14 cellular contexts compared by ENCODE assay signal in the genomic region with DNA sequence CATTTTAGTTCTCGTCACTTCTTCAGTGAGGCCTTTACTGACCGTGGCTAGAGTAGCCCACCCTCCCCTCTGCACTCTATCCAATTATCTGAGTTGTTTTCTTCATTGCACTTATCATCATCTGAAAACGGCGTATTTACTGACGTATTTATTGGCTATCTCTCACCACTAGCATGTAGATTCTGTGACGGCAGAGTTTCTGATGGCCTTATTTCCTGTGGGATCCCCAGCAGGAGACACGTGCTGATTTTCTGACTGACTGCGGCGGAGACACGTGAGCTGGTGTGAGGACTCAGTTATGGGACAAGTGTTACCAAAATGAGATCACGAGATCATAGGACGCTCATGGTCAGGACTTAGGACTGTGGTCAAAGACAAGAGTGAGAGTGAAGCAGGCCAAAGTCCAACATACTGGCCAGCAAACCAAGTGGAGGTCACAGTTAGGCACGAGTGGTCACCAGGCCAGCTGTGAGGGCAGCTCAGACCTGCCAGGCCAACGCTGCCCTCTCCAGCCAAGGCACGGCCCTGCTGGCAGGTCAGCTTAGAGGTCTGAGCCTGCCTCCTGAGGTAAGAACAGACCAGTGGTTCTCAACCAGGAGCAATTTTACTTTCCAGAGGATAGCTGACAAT. TPM values are rescaled to one million over a fixed set of nuclear protein-coding genes. Genes with fewer than 3 reads are reported as not detected.
DNase-seq lines count a peak whose midpoint lies in the region; ATAC-seq and TF ChIP-seq lines count a peak whose summit lies in the region.
"Had no signal": no experiment of that assay in that cellular context is flagged by ENCODE, and none has a peak within 500 bp of the region (broad histone marks: within the 10 kb centered on the region; RNA-seq: fewer than 3 reads in every experiment).

No MANE protein-coding gene starts in this region.

- DNase-seq in endodermal cell = peak; percentile 51
- no peak for DNase-seq in aorta
- DNase-seq in GM10266 (ENCODE audit: extremely low spot score) = no peak
- DNase-seq: Calu3, DND-41, GDM1, H7, IMR-90, KG1 had no signal

- H3K36me3 Mint-ChIP-seq in endodermal cell (ENCODE audit: low read depth) = peaks cover 3% of the 10 kb centered on the region

- H3K9ac ChIP-seq in endodermal cell (ENCODE audit: extremely low read depth, low read length, poor library complexity, severe bottlenecking) (no peak overlapping the region), liver (ENCODE audit: low read depth in 1 of 2, low read length in 2 of 2) (peak overlapping the region in 1 of 2 donors; percentile 88)

- no peak overlapping the region for H3K4me3 ChIP-seq in endodermal cell (ENCODE audit: low read length)
- H3K4me3 ChIP-seq in liver (ENCODE audit: low read depth in 1 of 3, low read length in 3 of 3) = no peak overlapping the region
- no peak overlapping the region for H3K4me3 ChIP-seq in aorta (ENCODE audit: low read length in 2 of 2)

- H3K9me3 ChIP-seq in endodermal cell (ENCODE audit: control insufficient read depth, low read length) (peaks cover 15% of the 10 kb centered on the region), liver (ENCODE audit: control insufficient read depth in 4 of 4, low read length in 3 of 4) (no peaks in the 10 kb centered on the region), aorta (ENCODE audit: control insufficient read depth, low read length) (peaks cover 2% of the 10 kb centered on the region)

- TF ChIP-seq CTCF in VCaP (conservative IDR thresholded peaks at IDR 0.05) = no peak
- TF ChIP-seq CTCF in endodermal cell (conservative IDR thresholded peaks at IDR 0.05) = peak; percentile 52
- TF ChIP-seq CTCF in liver (IDR thresholded peaks at IDR 0.05; ENCODE audit: low read depth, low read length, missing input control) = peak; percentile 38
- TF ChIP-seq CTCF in GM10266 (IDR thresholded peaks at IDR 0.05; ENCODE audit: control insufficient read depth, insufficient read depth, low read depth, missing control alignments) = no peak

- intact Hi-C loops in aorta (cut with DNase I) = no loop called here

- H3K27me3 ChIP-seq in endodermal cell (ENCODE audit: control insufficient read depth, insufficient read depth, low read length, poor library complexity, severe bottlenecking) (no peaks in the 10 kb centered on the region), liver (ENCODE audit: control insufficient read depth in 4 of 4, insufficient read depth in 4 of 4, low read length in 3 of 4) (no peaks in the 10 kb centered on the region), aorta (ENCODE audit: control insufficient read depth in 1 of 2, insufficient read depth in 2 of 2, low read length in 1 of 2) (no peaks in the 10 kb centered on the region)

- peak; percentile 74 to 76 for TF ChIP-seq RAD21 in liver (IDR thresholded peaks at IDR 0.05)

- no peaks in the 10 kb centered on the region for H3K4me1 ChIP-seq in endodermal cell (ENCODE audit: control insufficient read depth, insufficient read depth, low read length)
- peaks cover 0 to 37% (median 29%) of the 10 kb centered on the region in 4 donors for H3K4me1 ChIP-seq in liver (ENCODE audit: control insufficient read depth in 4 of 4, insufficient read depth in 4 of 4, low read length in 3 of 4)
- no peaks in the 10 kb centered on the region for H3K4me1 ChIP-seq in aorta (ENCODE audit: control insufficient read depth in 1 of 2, insufficient read depth in 2 of 2, low read length in 2 of 2)

- no peak overlapping the region for H3K27ac Mint-ChIP-seq in endodermal cell

- H3K27me3 Mint-ChIP-seq in endodermal cell (ENCODE audit: insufficient read depth) = peaks cover 7% of the 10 kb centered on the region

- H3K4me1 Mint-ChIP-seq in endodermal cell = peaks cover 24% of the 10 kb centered on the region

- peaks cover 18% of the 10 kb centered on the region for H3K9me3 Mint-ChIP-seq in endodermal cell

- H3K36me3 ChIP-seq in endodermal cell (ENCODE audit: control insufficient read depth, insufficient read depth, low read length) (no peaks in the 10 kb centered on the region), liver (ENCODE audit: control insufficient read depth in 4 of 4, insufficient read depth in 3 of 4, low read depth in 1 of 4, low read length in 3 of 4) (no peaks in the 10 kb centered on the region), aorta (ENCODE audit: control insufficient read depth in 1 of 2, insufficient read depth in 2 of 2, low read length in 1 of 2) (no peaks in the 10 kb centered on the region)

- ATAC-seq in aorta (ENCODE audit: low FRiP score) (peak; percentile 26), HG03571 (IDR thresholded peaks at IDR 0.05; ENCODE audit: unreplicated experiment) (no peak), HG02870 (IDR thresholded peaks at IDR 0.05; ENCODE audit: unreplicated experiment) (no peak)

- H3K27ac ChIP-seq in VCaP (peak overlapping the region; percentile 38), endodermal cell (ENCODE audit: low read depth, low read length) (no peak overlapping the region), liver (ENCODE audit: low read depth in 1 of 2, low read length in 2 of 2) (peak overlapping the region; percentile 90 to 92), aorta (ENCODE audit: low read depth in 1 of 2, low read length in 2 of 2) (no peak overlapping the region)
- H3K27ac ChIP-seq: HL-60 had no signal

- H3K4me3 Mint-ChIP-seq in endodermal cell = no peak overlapping the region

- WGBS in endodermal cell (ENCODE audit: insufficient coverage in 1 of 2, insufficient read length in 1 of 2), 2 experiments = 84 to 87% methylated on average over 15 of the region's 15 CpGs
- WGBS in liver = 36% methylated on average over 15 of the region's 15 CpGs
- 58 to 66% methylated on average over 15 of the region's 15 CpGs for WGBS in aorta, 2 donors

TF ChIP-seq in liver, 16 proteins besides CTCF, POLR2A, EP300 and RAD21 (continues in another document):
- TF ChIP-seq HNF4A (conservative IDR thresholded peaks at IDR 0.05) = peak; percentile 100
- TF ChIP-seq, protein P1, sequence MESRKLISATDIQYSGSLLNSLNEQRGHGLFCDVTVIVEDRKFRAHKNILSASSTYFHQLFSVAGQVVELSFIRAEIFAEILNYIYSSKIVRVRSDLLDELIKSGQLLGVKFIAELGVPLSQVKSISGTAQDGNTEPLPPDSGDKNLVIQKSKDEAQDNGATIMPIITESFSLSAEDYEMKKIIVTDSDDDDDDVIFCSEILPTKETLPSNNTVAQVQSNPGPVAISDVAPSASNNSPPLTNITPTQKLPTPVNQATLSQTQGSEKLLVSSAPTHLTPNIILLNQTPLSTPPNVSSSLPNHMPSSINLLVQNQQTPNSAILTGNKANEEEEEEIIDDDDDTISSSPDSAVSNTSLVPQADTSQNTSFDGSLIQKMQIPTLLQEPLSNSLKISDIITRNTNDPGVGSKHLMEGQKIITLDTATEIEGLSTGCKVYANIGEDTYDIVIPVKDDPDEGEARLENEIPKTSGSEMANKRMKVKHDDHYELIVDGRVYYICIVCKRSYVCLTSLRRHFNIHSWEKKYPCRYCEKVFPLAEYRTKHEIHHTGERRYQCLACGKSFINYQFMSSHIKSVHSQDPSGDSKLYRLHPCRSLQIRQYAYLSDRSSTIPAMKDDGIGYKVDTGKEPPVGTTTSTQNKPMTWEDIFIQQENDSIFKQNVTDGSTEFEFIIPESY (IDR thresholded peaks at IDR 0.05) = peak; percentile 96
- peak in 1 of 2 donors; percentile 87 for TF ChIP-seq EGR1 (IDR thresholded peaks at IDR 0.05; ENCODE audit: low read depth in 2 of 2)
- no peak for TF ChIP-seq NR2F2 (IDR thresholded peaks at IDR 0.05)
- TF ChIP-seq, protein P2, sequence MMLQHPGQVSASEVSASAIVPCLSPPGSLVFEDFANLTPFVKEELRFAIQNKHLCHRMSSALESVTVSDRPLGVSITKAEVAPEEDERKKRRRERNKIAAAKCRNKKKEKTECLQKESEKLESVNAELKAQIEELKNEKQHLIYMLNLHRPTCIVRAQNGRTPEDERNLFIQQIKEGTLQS (IDR thresholded peaks at IDR 0.05) = peak; percentile 83
- TF ChIP-seq, protein P3, sequence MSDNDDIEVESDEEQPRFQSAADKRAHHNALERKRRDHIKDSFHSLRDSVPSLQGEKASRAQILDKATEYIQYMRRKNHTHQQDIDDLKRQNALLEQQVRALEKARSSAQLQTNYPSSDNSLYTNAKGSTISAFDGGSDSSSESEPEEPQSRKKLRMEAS (IDR thresholded peaks at IDR 0.05) = peak; percentile 96
- peak; percentile 86 for TF ChIP-seq YY1 (IDR thresholded peaks at IDR 0.05)
- TF ChIP-seq FOXA1 (IDR thresholded peaks at IDR 0.05) = peak; percentile 83
- peak; percentile 91 to 94 for TF ChIP-seq JUND (IDR thresholded peaks at IDR 0.05)
- TF ChIP-seq TAF1 (conservative IDR thresholded peaks at IDR 0.05) = no peak
- peak; percentile 51 to 81 for TF ChIP-seq GABPA (IDR thresholded peaks at IDR 0.05 in 1 of 2, conservative IDR thresholded peaks at IDR 0.05 in 1 of 2)
- peak; percentile 99 for TF ChIP-seq RXRA (IDR thresholded peaks at IDR 0.05)
- TF ChIP-seq SP1 (IDR thresholded peaks at IDR 0.05) = peak; percentile 100
- TF ChIP-seq, protein P4, sequence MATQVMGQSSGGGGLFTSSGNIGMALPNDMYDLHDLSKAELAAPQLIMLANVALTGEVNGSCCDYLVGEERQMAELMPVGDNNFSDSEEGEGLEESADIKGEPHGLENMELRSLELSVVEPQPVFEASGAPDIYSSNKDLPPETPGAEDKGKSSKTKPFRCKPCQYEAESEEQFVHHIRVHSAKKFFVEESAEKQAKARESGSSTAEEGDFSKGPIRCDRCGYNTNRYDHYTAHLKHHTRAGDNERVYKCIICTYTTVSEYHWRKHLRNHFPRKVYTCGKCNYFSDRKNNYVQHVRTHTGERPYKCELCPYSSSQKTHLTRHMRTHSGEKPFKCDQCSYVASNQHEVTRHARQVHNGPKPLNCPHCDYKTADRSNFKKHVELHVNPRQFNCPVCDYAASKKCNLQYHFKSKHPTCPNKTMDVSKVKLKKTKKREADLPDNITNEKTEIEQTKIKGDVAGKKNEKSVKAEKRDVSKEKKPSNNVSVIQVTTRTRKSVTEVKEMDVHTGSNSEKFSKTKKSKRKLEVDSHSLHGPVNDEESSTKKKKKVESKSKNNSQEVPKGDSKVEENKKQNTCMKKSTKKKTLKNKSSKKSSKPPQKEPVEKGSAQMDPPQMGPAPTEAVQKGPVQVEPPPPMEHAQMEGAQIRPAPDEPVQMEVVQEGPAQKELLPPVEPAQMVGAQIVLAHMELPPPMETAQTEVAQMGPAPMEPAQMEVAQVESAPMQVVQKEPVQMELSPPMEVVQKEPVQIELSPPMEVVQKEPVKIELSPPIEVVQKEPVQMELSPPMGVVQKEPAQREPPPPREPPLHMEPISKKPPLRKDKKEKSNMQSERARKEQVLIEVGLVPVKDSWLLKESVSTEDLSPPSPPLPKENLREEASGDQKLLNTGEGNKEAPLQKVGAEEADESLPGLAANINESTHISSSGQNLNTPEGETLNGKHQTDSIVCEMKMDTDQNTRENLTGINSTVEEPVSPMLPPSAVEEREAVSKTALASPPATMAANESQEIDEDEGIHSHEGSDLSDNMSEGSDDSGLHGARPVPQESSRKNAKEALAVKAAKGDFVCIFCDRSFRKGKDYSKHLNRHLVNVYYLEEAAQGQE (IDR thresholded peaks at IDR 0.05) = peak; percentile 86

RNA-seq across cellular contexts. Expression of a gene that starts 50.6 kb away (rescaled TPM):
- total RNA-seq in endodermal cell (10 to 100 TPM; 52.3 to 52.6 TPM), liver (10 to 100 TPM; 32.4 to 73.6 TPM), aorta (10 to 100 TPM; 85.8 to 90.5 TPM)
- 34.7 TPM for polyA plus RNA-seq in endodermal cell (2013, experiment 1 of 2)
- 30.8 TPM for polyA plus RNA-seq in endodermal cell (2013, experiment 2 of 2)
- polyA plus RNA-seq in liver (10 to 100 TPM; 17.4 to 26.7 TPM), aorta (10 to 100 TPM; 33.0 to 47.7 TPM)

Comparison
In these comparisons a context has a peak if more than half of its experiments do, and no peak if none do; other contexts are left out.
1. H3K27ac ChIP-seq: peak in VCaP (single experiment) and liver (2 of 2); none in endodermal cell (single experiment) and aorta (0 of 2).
2. CTCF ChIP-seq: peak in endodermal cell (single experiment) and liver (single experiment); none in VCaP (single experiment) and GM10266 (single experiment).